In genomic region chr22:21837184-21837979, GRCh38 we compare ENCODE assay signal across 8 cellular contexts. TPM values are rescaled to one million over a fixed set of nuclear protein-coding genes. Genes with fewer than 3 reads are reported as not detected.
DNase-seq lines count a peak whose midpoint lies in the region; ATAC-seq and TF ChIP-seq lines count a peak whose summit lies in the region.

No MANE protein-coding gene starts in this region.

- intact Hi-C loops in Calu3 (cut with micrococcal nuclease; ENCODE audit: unreplicated experiment), result no loop called here

- peak; percentile 95 for ATAC-seq in gastroesophageal sphincter

- no peak for TF ChIP-seq RAD21 in SK-N-SH (IDR thresholded peaks at IDR 0.05; ENCODE audit: low read length)

- H3K9me3 Mint-ChIP-seq in Calu3 (ENCODE audit: low read depth, unreplicated experiment), result no peaks in the 10 kb centered on the region
- H3K9me3 Mint-ChIP-seq in progenitor cell of endocrine pancreas (ENCODE audit: low read depth), result no peaks in the 10 kb centered on the region

- CTCF ChIA-PET in Calu3 (lab: Charles Lee) (interaction anchor here (0.5 kb wide), 1 partner anchor 43 kb away, joined by 3 read pairs; no protein-coding TSS in a partner anchor), SK-N-SH (lab: Yijun Ruan, JAX) (interaction anchor here (0.6 kb wide), 1 partner anchor 176 kb away, joined by 3 read pairs; no protein-coding TSS in a partner anchor)

- H3K36me3 ChIP-seq in SK-N-SH (replicated peaks in 1 of 2; ENCODE audit: control insufficient read depth in 1 of 2, insufficient read depth in 2 of 2, low read length in 1 of 2) (peaks cover 0 to 3% of the 10 kb centered on the region in 2 experiments), gastroesophageal sphincter (no peaks in the 10 kb centered on the region)

- H3K27me3 Mint-ChIP-seq in Calu3 (ENCODE audit: unreplicated experiment) (no peaks in the 10 kb centered on the region), progenitor cell of endocrine pancreas (no peaks in the 10 kb centered on the region)

- BruUV-seq in Calu3 (replicated peaks; lab: Mats Ljungman, UMichigan), result no TSS peak

- 37% methylated on average over 5 of the region's 5 CpGs for WGBS in SK-N-SH (ENCODE audit: low lambda C conversion rate)
- 11 to 16% methylated on average over 5 of the region's 5 CpGs for WGBS in gastroesophageal sphincter (ENCODE audit: low coverage in 1 of 2), 2 donors

- H3K9me2 ChIP-seq in SK-N-SH, result no peaks in the 10 kb centered on the region

- H3F3A ChIP-seq in SK-N-SH (replicated peaks; ENCODE audit: insufficient read depth), result peaks cover 32% of the 10 kb centered on the region

- H3K4me3 Mint-ChIP-seq in Calu3 (ENCODE audit: low read depth, unreplicated experiment) (no peak overlapping the region), progenitor cell of endocrine pancreas (ENCODE audit: low read depth) (no peak overlapping the region)

- H3K4me1 ChIP-seq in SK-N-SH (ENCODE audit: control insufficient read depth in 1 of 2, insufficient read depth in 2 of 2, low read depth in 1 of 2, low read length in 1 of 2), result peaks cover 6 to 13% of the 10 kb centered on the region in 2 experiments; a peak in 1 of 4 replicates
- peaks cover 6 to 70% (median 33%) of the 10 kb centered on the region in 3 donors for H3K4me1 ChIP-seq in gastroesophageal sphincter

- POLR2A ChIA-PET in SK-N-SH (lab: Yijun Ruan, JAX), result no interaction called here

- no peaks in the 10 kb centered on the region for H3K36me3 Mint-ChIP-seq in Calu3 (ENCODE audit: insufficient read depth, unreplicated experiment)
- no peaks in the 10 kb centered on the region for H3K36me3 Mint-ChIP-seq in progenitor cell of endocrine pancreas (ENCODE audit: insufficient read depth)

- no peak overlapping the region; the same call in 1 of the 2 replicates for H2AFZ ChIP-seq in SK-N-SH (ENCODE audit: low read depth)

- TF ChIP-seq EP300 in SK-N-SH (IDR thresholded peaks at IDR 0.05; ENCODE audit: borderline replicate concordance in 1 of 2, low read depth in 1 of 2, low read length in 1 of 2) (no peak), gastroesophageal sphincter (IDR thresholded peaks at IDR 0.05) (no peak)

- H3K4me3 ChIP-seq in SK-N-SH (ENCODE audit: low read depth in 2 of 2, low read length in 1 of 2), result peak overlapping the region in 1 of 2 experiments; percentile 13; a peak in 1 of 4 replicates
- no peak overlapping the region for H3K4me3 ChIP-seq in gastroesophageal sphincter

- no peaks in the 10 kb centered on the region for H3K27me3 ChIP-seq in SK-N-SH (ENCODE audit: insufficient read depth)
- H3K27me3 ChIP-seq in gastroesophageal sphincter, result no peaks in the 10 kb centered on the region

- TF ChIP-seq CTCF in Calu3 (IDR thresholded peaks at IDR 0.05; ENCODE audit: unreplicated experiment) (no peak), SK-N-SH (IDR thresholded peaks at IDR 0.05) (no peak), gastroesophageal sphincter (IDR thresholded peaks at IDR 0.05) (no peak), progenitor cell of endocrine pancreas (IDR thresholded peaks at IDR 0.05; ENCODE audit: unreplicated experiment) (no peak)

- DNase-seq in Calu3, result no peak
- no peak for DNase-seq in SK-N-SH
- no peak for DNase-seq in progenitor cell of endocrine pancreas (ENCODE audit: low spot score, unreplicated experiment)
- no peak for DNase-seq in NCI-H2171 treated with DMSO at 0.1 percent for 48 hours (lab: John Stamatoyannopoulos, UW)
- DNase-seq in UCSD-AML1 (lab: John Stamatoyannopoulos, UW; ENCODE audit: unreplicated experiment), result no peak
- DNase-seq in stimulated activated CD4-positive, alpha-beta T cell treated with anti-CD3 and anti-CD28 coated beads, Interleukin-4, amount 100 ng/mL, for 24 hours, result no peak
- no peak for DNase-seq in substantia nigra (lab: John Stamatoyannopoulos, UW)

- peaks cover 94% of the 10 kb centered on the region for H3K79me2 ChIP-seq in SK-N-SH (ENCODE audit: insufficient read depth)

- peak overlapping the region; percentile 34 for H3K27ac Mint-ChIP-seq in Calu3 (ENCODE audit: unreplicated experiment)
- H3K27ac Mint-ChIP-seq in progenitor cell of endocrine pancreas, result peak overlapping the region; percentile 96

- peaks cover 49% of the 10 kb centered on the region for H4K20me1 ChIP-seq in SK-N-SH (ENCODE audit: insufficient read depth)

- TF ChIP-seq POLR2A in gastroesophageal sphincter (IDR thresholded peaks at IDR 0.05), result no peak

- H3K9me3 ChIP-seq in SK-N-SH, result no peaks in the 10 kb centered on the region
- no peaks in the 10 kb centered on the region for H3K9me3 ChIP-seq in gastroesophageal sphincter

- H3K4me1 Mint-ChIP-seq in Calu3 (ENCODE audit: low read depth, unreplicated experiment) (peaks cover 28% of the 10 kb centered on the region), progenitor cell of endocrine pancreas (ENCODE audit: low read depth) (peaks cover 35% of the 10 kb centered on the region)

- peak overlapping the region; percentile 67 to 99 for H3K27ac ChIP-seq in SK-N-SH (ENCODE audit: low read depth in 2 of 2, low read length in 1 of 2)
- H3K27ac ChIP-seq in gastroesophageal sphincter, result peak overlapping the region; percentile 83 to 92 (median 88)
- H3K27ac ChIP-seq in substantia nigra (ENCODE audit: low read depth, low read length, poor library complexity, severe bottlenecking), result no peak overlapping the region

- peak overlapping the region; percentile 78 for H3K9ac ChIP-seq in SK-N-SH

- H3K4me2 ChIP-seq in SK-N-SH, result peak overlapping the region; percentile 75

TF ChIP-seq in SK-N-SH, 30 proteins besides CTCF, POLR2A, EP300 and RAD21 (continues in another document):
- TF ChIP-seq NFIC (IDR thresholded peaks at IDR 0.05; ENCODE audit: borderline replicate concordance), result peak; percentile 38; the same call in 1 of the 2 replicates
- no peak for TF ChIP-seq RFX5 (IDR thresholded peaks at IDR 0.05; ENCODE audit: low read length)
- TF ChIP-seq, protein P1, sequence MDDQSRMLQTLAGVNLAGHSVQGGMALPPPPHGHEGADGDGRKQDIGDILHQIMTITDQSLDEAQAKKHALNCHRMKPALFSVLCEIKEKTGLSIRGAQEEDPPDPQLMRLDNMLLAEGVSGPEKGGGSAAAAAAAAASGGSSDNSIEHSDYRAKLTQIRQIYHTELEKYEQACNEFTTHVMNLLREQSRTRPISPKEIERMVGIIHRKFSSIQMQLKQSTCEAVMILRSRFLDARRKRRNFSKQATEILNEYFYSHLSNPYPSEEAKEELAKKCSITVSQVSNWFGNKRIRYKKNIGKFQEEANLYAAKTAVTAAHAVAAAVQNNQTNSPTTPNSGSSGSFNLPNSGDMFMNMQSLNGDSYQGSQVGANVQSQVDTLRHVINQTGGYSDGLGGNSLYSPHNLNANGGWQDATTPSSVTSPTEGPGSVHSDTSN (IDR thresholded peaks at IDR 0.05), result peak; percentile 29; the same call in 1 of the 2 replicates
- TF ChIP-seq FOSL2 (IDR thresholded peaks at IDR 0.05; ENCODE audit: borderline replicate concordance, low read depth), result peak; percentile 73
- TF ChIP-seq MEF2A (IDR thresholded peaks at IDR 0.05; ENCODE audit: borderline replicate concordance, low read depth), result peak; percentile 90
- peak; percentile 50 for TF ChIP-seq TCF12 (IDR thresholded peaks at IDR 0.05)
- TF ChIP-seq POLR2AphosphoS5 (IDR thresholded peaks at IDR 0.05; ENCODE audit: low read depth, low read length), result peak; percentile 25; the same call in 1 of the 2 replicates
- TF ChIP-seq JUND (IDR thresholded peaks at IDR 0.05), result peak; percentile 63
- no peak for TF ChIP-seq REST (IDR thresholded peaks at IDR 0.05; ENCODE audit: low read depth, low read length)
- no peak for TF ChIP-seq MAX (IDR thresholded peaks at IDR 0.05; ENCODE audit: low read depth)

RNA-seq across cellular contexts. Expression of gene MAPK1, which starts 30.1 kb away (rescaled TPM):
- 144 and 157 TPM in 2 replicates for total RNA-seq in Calu3 (2022)
- polyA plus RNA-seq in SK-N-SH (2012; rRNA removed), result 25.6 and 34.8 TPM in 2 replicates
- polyA plus RNA-seq in SK-N-SH (2012; cell fraction: cytosol; rRNA removed), result 27.8 and 32.0 TPM in 2 replicates
- polyA plus RNA-seq in SK-N-SH (2012; cell fraction: nucleus; rRNA removed), result 19.0 and 34.6 TPM in 2 replicates
- total RNA-seq in gastroesophageal sphincter, result 10 to 100 TPM; 40.3 to 70.8 (median 57.4) TPM
- total RNA-seq in progenitor cell of endocrine pancreas, result 116 and 126 TPM in 2 replicates
